In genomic region chr6:17703256-17703694, GRCh38 we compare ENCODE assay signal across 1 cellular context.
TF ChIP-seq lines count a peak whose summit lies in the region.

No MANE protein-coding gene starts in this region.

TF ChIP-seq in IMR-90, 13 proteins besides CTCF, POLR2A, EP300 and RAD21 (continued from another document):
- TF ChIP-seq MXI1 (IDR thresholded peaks at IDR 0.05; ENCODE audit: borderline replicate concordance, low read depth, low read length) (no peak), SMC3 (IDR thresholded peaks at IDR 0.05; ENCODE audit: low read depth, low read length) (no peak), RCOR1 (IDR thresholded peaks at IDR 0.05; ENCODE audit: insufficient replicate concordance, low read length) (no peak), BHLHE40 (IDR thresholded peaks at IDR 0.05; ENCODE audit: low read depth, low read length) (no peak), CEBPB (IDR thresholded peaks at IDR 0.05; ENCODE audit: low read depth, low read length) (peak; percentile 67), CHD1 (IDR thresholded peaks at IDR 0.05; ENCODE audit: low read depth, low read length) (no peak)
- TF ChIP-seq, protein P1, sequence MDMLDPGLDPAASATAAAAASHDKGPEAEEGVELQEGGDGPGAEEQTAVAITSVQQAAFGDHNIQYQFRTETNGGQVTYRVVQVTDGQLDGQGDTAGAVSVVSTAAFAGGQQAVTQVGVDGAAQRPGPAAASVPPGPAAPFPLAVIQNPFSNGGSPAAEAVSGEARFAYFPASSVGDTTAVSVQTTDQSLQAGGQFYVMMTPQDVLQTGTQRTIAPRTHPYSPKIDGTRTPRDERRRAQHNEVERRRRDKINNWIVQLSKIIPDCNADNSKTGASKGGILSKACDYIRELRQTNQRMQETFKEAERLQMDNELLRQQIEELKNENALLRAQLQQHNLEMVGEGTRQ (IDR thresholded peaks at IDR 0.05; ENCODE audit: low read depth, low read length): no peak
TF ChIP-seq in IMR-90: peak in this region for 3.
